11 cellular contexts compared by ENCODE assay signal in genomic region chr18:57051586-57052044, GRCh38.
A peak's percentile ranks its signal among the peaks of the same experiment; 100 is the strongest.
DNase-seq lines count a peak whose midpoint lies in the region; ATAC-seq and TF ChIP-seq lines count a peak whose summit lies in the region.
"Had no signal": no experiment of that assay in that cellular context is flagged by ENCODE, and none has a peak within 500 bp of the region (broad histone marks: within the 10 kb centered on the region; RNA-seq: fewer than 3 reads in every experiment).

No MANE protein-coding gene starts in this region.

- H4K91ac ChIP-seq in neuronal stem cell (ENCODE audit: low read depth, low read length, poor library complexity) = no peak overlapping the region

- H3K4me1 Mint-ChIP-seq in progenitor cell of endocrine pancreas (ENCODE audit: low read depth) (peaks cover 45% of the 10 kb centered on the region), MCF 10A (ENCODE audit: insufficient read depth, unreplicated experiment) (no peaks in the 10 kb centered on the region)

- H3K9me3 ChIP-seq in neuronal stem cell (replicated peaks in 1 of 2; ENCODE audit: control insufficient read depth in 2 of 2, insufficient read depth in 1 of 2, low read depth in 1 of 2, low read length in 2 of 2) = no peaks in the 10 kb centered on the region
- H3K9me3 ChIP-seq: SJSA1 had no signal

- intact Hi-C loops in MCF 10A (cut with micrococcal nuclease) = no loop called here
- intact Hi-C loops in left cardiac atrium (cut with DNase I) = no loop called here

- no peak overlapping the region for H2AFZ ChIP-seq in neuronal stem cell (ENCODE audit: low read length)

- no CpG with 5 or more reads among the region's 4 CpGs for WGBS in neuronal stem cell (ENCODE audit: extremely low coverage in 2 of 2, insufficient read length in 2 of 2, insufficient replicate concordance in 1 of 2), 2 donors

- no peak overlapping the region for H3K23ac ChIP-seq in neuronal stem cell (ENCODE audit: low read depth, low read length, poor library complexity)

- BruUV-seq in MCF 10A (replicated peaks; lab: Mats Ljungman, UMichigan) = no TSS peak

- peaks cover 0 to 17% (median 0%) of the 10 kb centered on the region in 3 experiments for H3K27me3 ChIP-seq in neuronal stem cell (ENCODE audit: control insufficient read depth in 3 of 3, insufficient read depth in 3 of 3, low read depth in 1 of 3, low read length in 3 of 3)
- H3K27me3 ChIP-seq: SJSA1 had no signal

- H3K36me3 Mint-ChIP-seq in progenitor cell of endocrine pancreas (ENCODE audit: insufficient read depth) = no peaks in the 10 kb centered on the region
- H3K36me3 Mint-ChIP-seq in MCF 10A (ENCODE audit: insufficient read depth, unreplicated experiment) = no peaks in the 10 kb centered on the region
- H3K36me3 Mint-ChIP-seq: brain had no signal

- no peak overlapping the region for H3K4me2 ChIP-seq in neuronal stem cell (ENCODE audit: insufficient read depth, low read length, poor library complexity, severe bottlenecking)

- H3K4ac ChIP-seq in neuronal stem cell (ENCODE audit: low read length) = no peak overlapping the region

- H3K18ac ChIP-seq in neuronal stem cell (ENCODE audit: low read length) = no peak overlapping the region

- CTCF ChIA-PET in MCF 10A (lab: Yijun Ruan, JAX) = interaction anchor here (0.6 to 0.9 kb wide), 2 partner anchors 78 to 464 kb away, joined by 3 to 4 read pairs; no protein-coding TSS in a partner anchor

- ATAC-seq in HG02623 (IDR thresholded peaks at IDR 0.05; ENCODE audit: unreplicated experiment) = peak; percentile 62
- ATAC-seq in left cardiac atrium = no peak
- ATAC-seq: left ventricle myocardium superior had no signal

- peaks cover 0 to 8% of the 10 kb centered on the region in 2 donors for H3K4me1 ChIP-seq in neuronal stem cell (ENCODE audit: control insufficient read depth in 2 of 2, insufficient read depth in 1 of 2, low read depth in 1 of 2, low read length in 2 of 2)
- H3K4me1 ChIP-seq: SJSA1 had no signal

- H3K27ac ChIP-seq in neuronal stem cell (replicated peaks; ENCODE audit: low read length) = no peak overlapping the region
- H3K27ac ChIP-seq: SJSA1 had no signal

- H3K4me3 Mint-ChIP-seq in progenitor cell of endocrine pancreas (ENCODE audit: low read depth) (no peak overlapping the region), MCF 10A (ENCODE audit: unreplicated experiment) (no peak overlapping the region)
- H3K4me3 Mint-ChIP-seq: brain had no signal

- H2AK5ac ChIP-seq in neuronal stem cell (ENCODE audit: low read depth, low read length) = no peak overlapping the region

- TF ChIP-seq CTCF in progenitor cell of endocrine pancreas (IDR thresholded peaks at IDR 0.05; ENCODE audit: unreplicated experiment) = no peak
- TF ChIP-seq CTCF in MCF 10A (IDR thresholded peaks at IDR 0.05; ENCODE audit: unreplicated experiment) = no peak

- no peak overlapping the region for H4K8ac ChIP-seq in neuronal stem cell (ENCODE audit: low read depth, low read length)

- H3K14ac ChIP-seq in neuronal stem cell (ENCODE audit: low read length) = no peak overlapping the region

- H3K27me3 Mint-ChIP-seq in progenitor cell of endocrine pancreas (no peaks in the 10 kb centered on the region), MCF 10A (ENCODE audit: insufficient read depth, unreplicated experiment) (no peaks in the 10 kb centered on the region)

- no peaks in the 10 kb centered on the region for H3K36me3 ChIP-seq in neuronal stem cell (replicated peaks in 1 of 2; ENCODE audit: control insufficient read depth in 2 of 2, insufficient read depth in 2 of 2, low read length in 2 of 2)
- H3K36me3 ChIP-seq: SJSA1 had no signal

- H3K79me1 ChIP-seq in neuronal stem cell (ENCODE audit: low read depth, low read length) = no peaks in the 10 kb centered on the region

- H2BK12ac ChIP-seq in neuronal stem cell (ENCODE audit: low read length) = no peak overlapping the region

- H3K4me3 ChIP-seq in neuronal stem cell (ENCODE audit: low read length in 2 of 2) = no peak overlapping the region
- H3K4me3 ChIP-seq: SJSA1 had no signal

- peak overlapping the region; percentile 27 for H3K27ac Mint-ChIP-seq in progenitor cell of endocrine pancreas
- H3K27ac Mint-ChIP-seq in MCF 10A (ENCODE audit: low read depth, unreplicated experiment) = no peak overlapping the region

- H3K9me3 Mint-ChIP-seq in progenitor cell of endocrine pancreas (ENCODE audit: low read depth) (no peaks in the 10 kb centered on the region), MCF 10A (ENCODE audit: unreplicated experiment) (no peaks in the 10 kb centered on the region)

- no peak overlapping the region for H3K9ac ChIP-seq in neuronal stem cell (ENCODE audit: low read depth, low read length, poor library complexity)

- H2BK120ac ChIP-seq in neuronal stem cell (ENCODE audit: low read depth, low read length) = no peak overlapping the region

- POLR2A ChIA-PET in MCF 10A (lab: Yijun Ruan, JAX) = no interaction called here

- no peak overlapping the region for H2BK15ac ChIP-seq in neuronal stem cell (ENCODE audit: low read length)

- no peak overlapping the region for H2BK5ac ChIP-seq in neuronal stem cell (ENCODE audit: low read length)

- DNase-seq in NCI-H1417 (lab: John Stamatoyannopoulos, UW) = peak in 2 of 3 experiments; percentile 24 to 43
- DNase-seq in NCI-H1417 treated with DMSO at 0.1 percent for 48 hours (lab: John Stamatoyannopoulos, UW) = no peak
- peak; percentile 87 for DNase-seq in NCI-H69 (lab: John Stamatoyannopoulos, UW)
- no peak for DNase-seq in progenitor cell of endocrine pancreas (ENCODE audit: low spot score, unreplicated experiment)
- no peak for DNase-seq in MCF 10A (ENCODE audit: unreplicated experiment)
- no peak for DNase-seq in neuronal stem cell (ENCODE audit: low spot score)
- DNase-seq in left cardiac atrium = no peak
- DNase-seq: left ventricle myocardium superior had no signal

Comparison
In these comparisons a context has a peak if more than half of its experiments do, and no peak if none do; other contexts are left out.
1. DNase-seq: peak in NCI-H1417 (2 of 3) and NCI-H69 (single experiment); none in NCI-H1417 treated with DMSO at 0.1 percent for 48 hours (single experiment), progenitor cell of endocrine pancreas (single experiment), MCF 10A (single experiment), neuronal stem cell (single experiment) and left cardiac atrium (single experiment).